31 cellular contexts compared by ENCODE assay signal in the genomic region with DNA sequence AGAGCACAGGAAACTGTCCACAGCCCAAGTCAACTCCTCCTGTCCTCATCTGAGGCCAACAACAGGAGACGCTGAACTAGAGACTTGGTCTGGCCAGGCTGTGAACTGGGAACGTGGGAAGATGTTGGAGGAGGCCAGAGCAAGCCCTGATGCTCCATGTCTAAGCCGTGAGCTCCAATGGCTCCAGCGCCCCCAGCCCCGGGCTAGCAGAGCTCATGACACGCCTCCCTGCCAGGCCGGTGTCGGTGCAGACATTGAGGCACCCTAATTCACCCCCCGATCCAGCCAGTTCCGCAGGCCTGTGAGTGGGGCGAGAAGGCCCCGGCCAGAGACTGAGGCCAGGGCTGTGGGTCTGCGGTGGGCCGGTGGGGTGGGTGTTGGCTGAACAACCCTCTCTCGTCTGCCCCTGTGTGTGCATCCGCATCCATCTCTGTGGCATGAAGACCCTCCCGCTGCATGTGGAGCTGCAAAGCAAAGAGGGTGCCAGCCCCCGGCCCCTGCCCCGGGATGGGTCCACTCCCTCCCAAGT.
"Had no signal": no experiment of that assay in that cellular context is flagged by ENCODE, and none has a peak within 500 bp of the region (broad histone marks: within the 10 kb centered on the region; RNA-seq: fewer than 3 reads in every experiment).

No MANE protein-coding gene starts in this region.

- FAIRE-seq: astrocyte had no signal

- H3K4me3 ChIP-seq: adrenal gland, ascending aorta, body of pancreas, breast epithelium, cardiac muscle cell had no signal

- H3K36me3 ChIP-seq: adrenal gland, ascending aorta, breast epithelium had no signal

- H3K9me3 ChIP-seq: adrenal gland, ascending aorta, body of pancreas had no signal

- ATAC-seq: activated naive CD4-positive, alpha-beta T cell treated with anti-CD3 and anti-CD28 coated beads, Interleukin-2, amount 50 U/mL, for 72 hours; activated naive CD8-positive, alpha-beta T cell treated with anti-CD3 and anti-CD28 coated beads, Interleukin-2, amount 50 U/mL, for 24 hours; activated T-cell treated with anti-CD3 and anti-CD28 coated beads, Interleukin-2, amount 50 U/mL, for 4 hours; activated T-cell treated with anti-CD3 and anti-CD28 coated beads, Interleukin-2, amount 50 U/mL, for 72 hours; activated T-helper 17 cell treated with anti-CD3 and anti-CD28 coated beads, Interleukin-2, amount 50 U/mL, for 72 hours; body of pancreas had no signal

- DNase-seq: activated effector memory CD4-positive, alpha-beta T cell treated with anti-CD3 and anti-CD28 coated beads, Interleukin-2, amount 50 U/mL, for 16 hours; activated effector memory CD4-positive, alpha-beta T cell treated with Interleukin-2 at 50 U/mL for 16 hours; activated gamma-delta T cell; activated gamma-delta T cell treated with Interleukin-2 at 50 U/mL for 16 hours; activated naive CD4-positive, alpha-beta T cell; activated naive CD4-positive, alpha-beta T cell treated with anti-CD3 and anti-CD28 coated beads for 36 hours; activated naive CD4-positive, alpha-beta T cell treated with anti-CD3 and anti-CD28 coated beads, Interleukin-2, amount 10 ng/mL, durations not matched to agents 7 days and 5 days; activated naive CD4-positive, alpha-beta T cell treated with anti-CD3 and anti-CD28 coated beads, Interleukin-2, amount 50 U/mL, for 16 hours; activated naive CD4-positive, alpha-beta T cell treated with Interleukin-2 at 50 U/mL for 16 hours; activated naive CD8-positive, alpha-beta T cell treated with anti-CD3 and anti-CD28 coated beads for 36 hours; activated naive CD8-positive, alpha-beta T cell treated with anti-CD3 and anti-CD28 coated beads, Interleukin-2, amount 10 ng/mL, durations not matched to agents 7 days and 5 days; activated naive CD8-positive, alpha-beta T cell treated with anti-CD3 and anti-CD28 coated beads, Interleukin-2, amount 50 U/mL, for 24 hours; activated T-cell treated with anti-CD3 and anti-CD28 coated beads, Interleukin-2, amount 50 U/mL, for 1 hour; activated T-cell treated with anti-CD3 and anti-CD28 coated beads, Interleukin-2, amount 50 U/mL, for 24 hours; activated T-cell treated with anti-CD3 and anti-CD28 coated beads, Interleukin-2, amount 50 U/mL, for 4 hours; activated T-cell treated with anti-CD3 and anti-CD28 coated beads, Interleukin-2, amount 50 U/mL, for 48 hours; activated T-cell treated with anti-CD3 and anti-CD28 coated beads, Interleukin-2, amount 50 U/mL, for 72 hours; amniotic stem cell; anterior cingulate cortex; body of pancreas; brain microvascular endothelial cell; caudate nucleus; central memory CD4-positive, alpha-beta T cell; cerebellar nuclear complex had no signal

- H3K4me1 ChIP-seq: adrenal gland, breast epithelium had no signal

- H3K27ac ChIP-seq: adrenal gland, body of pancreas, brain microvascular endothelial cell, breast epithelium, cardiac muscle cell had no signal

- H3K27me3 ChIP-seq: adrenal gland, ascending aorta, body of pancreas, brain microvascular endothelial cell, breast epithelium, cardiac muscle cell had no signal
